Comparison of ENCODE assay signal across 8 cellular contexts in the genomic region with DNA sequence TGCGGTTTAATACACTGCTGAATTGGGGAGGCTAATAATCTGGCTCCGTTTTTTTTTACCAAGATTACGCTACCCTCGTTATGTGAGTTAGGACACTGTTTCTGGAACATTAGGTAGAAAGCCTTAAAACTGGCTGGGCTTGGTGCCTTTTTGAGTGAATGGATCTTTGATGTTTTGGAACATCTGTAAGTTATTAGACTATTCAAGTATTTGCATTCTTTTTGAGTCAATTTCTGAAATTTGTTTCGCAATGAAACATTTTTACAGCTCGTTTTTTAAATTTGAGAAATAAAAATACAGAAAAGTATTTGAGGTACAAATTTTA.
DNase-seq lines count a peak whose midpoint lies in the region; TF ChIP-seq lines count a peak whose summit lies in the region.

No MANE protein-coding gene starts in this region.

- H3K36me3 Mint-ChIP-seq in activated CD4-positive, alpha-beta T cell treated with anti-CD3 and anti-CD28 coated beads, Interleukin-2, amount 10 ng/mL, durations not matched to agents 7 days and 5 days (ENCODE audit: low read depth): peaks cover 9% of the 10 kb centered on the region
- peaks cover 9 to 13% (median 12%) of the 10 kb centered on the region in 3 donors for H3K36me3 Mint-ChIP-seq in immature natural killer cell

- H3K9me3 Mint-ChIP-seq in activated CD4-positive, alpha-beta T cell treated with anti-CD3 and anti-CD28 coated beads, Interleukin-2, amount 10 ng/mL, durations not matched to agents 7 days and 5 days: peaks cover 3% of the 10 kb centered on the region
- no peaks in the 10 kb centered on the region for H3K9me3 Mint-ChIP-seq in immature natural killer cell

- peak overlapping the region; percentile 90; the same call in 1 of the 2 replicates for H3K27ac ChIP-seq in WERI-Rb-1
- peak overlapping the region; percentile 93 for H3K27ac ChIP-seq in suprapubic skin

- DNase-seq in activated CD4-positive, alpha-beta T cell treated with anti-CD3 and anti-CD28 coated beads, Interleukin-2, amount 10 ng/mL, durations not matched to agents 7 days and 5 days: no peak
- DNase-seq in activated CD4-positive, alpha-beta T cell treated with anti-CD3 and anti-CD28 coated beads for 48 hours: no peak
- no peak for DNase-seq in WERI-Rb-1
- DNase-seq in immature natural killer cell: no peak
- DNase-seq in suprapubic skin (ENCODE audit: low spot score in 2 of 2): no peak
- DNase-seq in glomerular visceral epithelial cell (ENCODE audit: extremely low spot score): no peak
- no peak for DNase-seq in NCI-H526 treated with DMSO at 0.1 percent for 48 hours (lab: John Stamatoyannopoulos, UW)
- no peak for DNase-seq in LoVo (ENCODE audit: low spot score)

- WGBS in suprapubic skin: 69% methylated on average over 6 of the region's 6 CpGs

- H3K27me3 Mint-ChIP-seq in activated CD4-positive, alpha-beta T cell treated with anti-CD3 and anti-CD28 coated beads, Interleukin-2, amount 10 ng/mL, durations not matched to agents 7 days and 5 days: peaks cover 12% of the 10 kb centered on the region
- peaks cover 12 to 22% (median 16%) of the 10 kb centered on the region in 3 donors for H3K27me3 Mint-ChIP-seq in immature natural killer cell (ENCODE audit: low read depth in 3 of 3)

- no peak for TF ChIP-seq EP300 in suprapubic skin (IDR thresholded peaks at IDR 0.05)

- CTCF ChIA-PET in activated CD4-positive, alpha-beta T cell treated with anti-CD3 and anti-CD28 coated beads, Interleukin-2, amount 10 ng/mL, durations not matched to agents 7 days and 5 days (lab: Charles Lee): interaction anchor here (0.6 to 1.1 kb wide), 3 partner anchors 54 to 237 kb away, joined by 3 to 4 read pairs (median 3); no protein-coding TSS in a partner anchor

- no peak for TF ChIP-seq POLR2A in suprapubic skin (IDR thresholded peaks at IDR 0.05)

- H3K9me3 ChIP-seq in WERI-Rb-1 (ENCODE audit: severe bottlenecking) (no peaks in the 10 kb centered on the region), suprapubic skin (no peaks in the 10 kb centered on the region)

- H3K36me3 ChIP-seq in WERI-Rb-1 (peaks cover 3% of the 10 kb centered on the region; the same call in 1 of the 2 replicates), suprapubic skin (peaks cover 13% of the 10 kb centered on the region)

- TF ChIP-seq CTCF in WERI-Rb-1 (IDR thresholded peaks at IDR 0.05; ENCODE audit: low read depth, low read length) (no peak), suprapubic skin (IDR thresholded peaks at IDR 0.05) (no peak)

- peak overlapping the region; percentile 84 for H3K4me3 Mint-ChIP-seq in activated CD4-positive, alpha-beta T cell treated with anti-CD3 and anti-CD28 coated beads, Interleukin-2, amount 10 ng/mL, durations not matched to agents 7 days and 5 days
- H3K4me3 Mint-ChIP-seq in immature natural killer cell: peak overlapping the region in 4 of 5 donors; percentile 90 to 99 (median 98)

- POLR2A ChIA-PET in activated CD4-positive, alpha-beta T cell treated with anti-CD3 and anti-CD28 coated beads, Interleukin-2, amount 10 ng/mL, durations not matched to agents 7 days and 5 days (lab: Charles Lee): no interaction called here

- H3K27me3 ChIP-seq in WERI-Rb-1 (ENCODE audit: insufficient read depth, low read depth, severe bottlenecking) (no peaks in the 10 kb centered on the region), suprapubic skin (no peaks in the 10 kb centered on the region)

- H3K4me3 ChIP-seq in WERI-Rb-1 (ENCODE audit: low read depth, low read length) (peak overlapping the region; percentile 64; the same call in 1 of the 2 replicates), suprapubic skin (peak overlapping the region; percentile 48)

- H3K27ac Mint-ChIP-seq in activated CD4-positive, alpha-beta T cell treated with anti-CD3 and anti-CD28 coated beads, Interleukin-2, amount 10 ng/mL, durations not matched to agents 7 days and 5 days: peak overlapping the region; percentile 96
- H3K27ac Mint-ChIP-seq in immature natural killer cell: peak overlapping the region; percentile 93 to 97 (median 96)

- peaks cover 19% of the 10 kb centered on the region for H3K4me1 Mint-ChIP-seq in activated CD4-positive, alpha-beta T cell treated with anti-CD3 and anti-CD28 coated beads, Interleukin-2, amount 10 ng/mL, durations not matched to agents 7 days and 5 days
- H3K4me1 Mint-ChIP-seq in immature natural killer cell: peaks cover 22 to 24% of the 10 kb centered on the region in 2 donors

- H3K4me1 ChIP-seq in suprapubic skin: peaks cover 16% of the 10 kb centered on the region
